Comparison of ENCODE assay signal across 8 cellular contexts in the genomic region with DNA sequence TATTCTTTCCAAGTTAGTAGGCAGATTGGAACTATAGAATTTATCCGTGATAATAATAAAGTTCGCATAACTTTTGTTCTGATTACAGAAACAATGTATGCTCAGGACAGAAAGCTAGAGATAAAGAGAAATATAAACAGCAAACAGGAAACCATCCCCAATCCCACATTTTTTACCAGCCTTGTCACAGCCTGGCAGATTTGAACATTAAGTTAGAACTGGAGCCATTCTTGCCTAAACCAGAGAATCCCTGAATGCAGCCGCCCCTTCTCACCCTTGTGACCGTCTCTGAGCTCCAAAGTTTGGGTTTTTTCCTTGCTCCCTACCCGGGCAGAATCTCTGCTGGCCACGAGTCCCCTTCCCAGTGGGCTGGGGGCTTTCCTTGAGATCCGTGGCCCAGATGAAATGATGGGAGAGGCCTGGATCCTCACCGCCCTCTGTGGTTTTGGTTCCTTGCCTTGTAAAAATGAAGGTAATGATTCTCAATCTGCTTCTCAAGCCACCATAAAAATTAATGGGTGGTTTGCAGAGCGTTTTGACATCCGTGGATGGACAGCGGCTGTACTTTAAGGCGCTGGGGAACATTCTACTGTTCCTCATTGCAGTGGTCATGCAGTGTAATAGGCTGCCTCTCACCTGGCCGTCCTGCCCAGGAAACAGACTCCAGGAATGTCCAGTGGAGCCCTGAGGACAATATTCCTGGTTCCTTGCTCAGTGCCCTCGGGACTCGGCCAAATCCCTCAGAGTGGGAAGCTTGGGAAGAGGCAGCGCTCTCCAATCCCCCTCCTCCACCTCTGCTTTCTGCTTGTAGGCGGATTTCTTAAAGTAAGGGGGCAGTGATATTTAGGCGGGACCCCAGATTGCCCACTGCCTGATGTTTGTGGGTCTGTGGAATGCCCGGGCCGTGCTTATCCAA. TPM values are rescaled to one million over a fixed set of nuclear protein-coding genes. Genes with fewer than 3 reads are reported as not detected.
DNase-seq lines count a peak whose midpoint lies in the region; ATAC-seq lines count a peak whose summit lies in the region.

No MANE protein-coding gene starts in this region.

- H3K9me3 ChIP-seq in stomach smooth muscle (ENCODE audit: control insufficient read depth in 2 of 2, low read length in 2 of 2): no peaks in the 10 kb centered on the region

- H3K36me3 ChIP-seq in stomach smooth muscle (ENCODE audit: control insufficient read depth in 2 of 2, insufficient read depth in 2 of 2, low read length in 2 of 2): no peaks in the 10 kb centered on the region

- peak overlapping the region; percentile 83 for H3K27ac ChIP-seq in angular gyrus (ENCODE audit: low read depth, low read length)
- peak overlapping the region; percentile 91 for H3K27ac ChIP-seq in layer of hippocampus (ENCODE audit: low read depth, low read length)
- H3K27ac ChIP-seq in stomach smooth muscle (ENCODE audit: low read length): peak overlapping the region; percentile 46

- H3K4me3 ChIP-seq in stomach smooth muscle (ENCODE audit: low read length in 2 of 2): peak overlapping the region; percentile 68 to 82

- peak overlapping the region; percentile 58 for H3K9ac ChIP-seq in stomach smooth muscle (ENCODE audit: low read length in 2 of 2)

- ATAC-seq in HG02973 (IDR thresholded peaks at IDR 0.05; ENCODE audit: unreplicated experiment): no peak

- peak; percentile 42 for DNase-seq in NCI-H748 (lab: John Stamatoyannopoulos, UW; ENCODE audit: unreplicated experiment)
- DNase-seq in NCI-H748 treated with DMSO at 0.1 percent for 48 hours (lab: John Stamatoyannopoulos, UW): no peak
- DNase-seq in ureter (ENCODE audit: low spot score): no peak
- no peak for DNase-seq in Kasumi-1 (lab: John Stamatoyannopoulos, UW)

- H3K4me1 ChIP-seq in stomach smooth muscle (ENCODE audit: control insufficient read depth, insufficient read depth, low read length): peaks cover 24% of the 10 kb centered on the region

- no peaks in the 10 kb centered on the region for H3K27me3 ChIP-seq in layer of hippocampus (ENCODE audit: control insufficient read depth, insufficient read depth, low read length)
- H3K27me3 ChIP-seq in stomach smooth muscle (ENCODE audit: control insufficient read depth in 1 of 2, insufficient read depth in 2 of 2, low read length in 2 of 2): no peaks in the 10 kb centered on the region

RNA-seq across cellular contexts. Expression of a gene that starts 1.6 kb away (rescaled TPM):
- 29.9 TPM for total RNA-seq in ureter
